In genomic region chr1:22741118-22741517, GRCh38 we compare ENCODE assay signal across 1 cellular context.
TF ChIP-seq lines count a peak whose summit lies in the region.

No MANE protein-coding gene starts in this region.

TF ChIP-seq in SK-N-SH, 30 proteins besides CTCF, POLR2A, EP300 and RAD21 (continued from another document):
- no peak for TF ChIP-seq SIN3A (IDR thresholded peaks at IDR 0.05; ENCODE audit: borderline replicate concordance, low read depth, low read length)
- no peak for TF ChIP-seq RFX5 (IDR thresholded peaks at IDR 0.05; ENCODE audit: low read length)
- no peak for TF ChIP-seq TAF1 (IDR thresholded peaks at IDR 0.05; ENCODE audit: borderline replicate concordance, low read depth, low read length)
- no peak for TF ChIP-seq NRF1 (IDR thresholded peaks at IDR 0.05; ENCODE audit: low read depth, low read length)
- TF ChIP-seq GABPA (IDR thresholded peaks at IDR 0.05; ENCODE audit: low read depth): no peak
- no peak for TF ChIP-seq FOSL2 (IDR thresholded peaks at IDR 0.05; ENCODE audit: borderline replicate concordance, low read depth)
- TF ChIP-seq RXRA (IDR thresholded peaks at IDR 0.05; ENCODE audit: borderline replicate concordance, low read depth): no peak
- TF ChIP-seq, protein P1, sequence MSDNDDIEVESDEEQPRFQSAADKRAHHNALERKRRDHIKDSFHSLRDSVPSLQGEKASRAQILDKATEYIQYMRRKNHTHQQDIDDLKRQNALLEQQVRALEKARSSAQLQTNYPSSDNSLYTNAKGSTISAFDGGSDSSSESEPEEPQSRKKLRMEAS (IDR thresholded peaks at IDR 0.05; ENCODE audit: low read depth): no peak
